In genomic region chr5:77486344-77486962, GRCh38 we compare ENCODE assay signal across 21 cellular contexts. TPM values are rescaled to one million over a fixed set of nuclear protein-coding genes. Genes with fewer than 3 reads are reported as not detected.
DNase-seq lines count a peak whose midpoint lies in the region; ATAC-seq and TF ChIP-seq lines count a peak whose summit lies in the region.
"Had no signal": no experiment of that assay in that cellular context is flagged by ENCODE, and none has a peak within 500 bp of the region (broad histone marks: within the 10 kb centered on the region; RNA-seq: fewer than 3 reads in every experiment).

No MANE protein-coding gene starts in this region.

- H3K4me2 ChIP-seq in mammary epithelial cell (ENCODE audit: insufficient read depth, low read depth, low read length) = peak overlapping the region; percentile 66
- H3K4me2 ChIP-seq: KMS-11 had no signal

- no peak for TF ChIP-seq CTCF in mammary epithelial cell (conservative IDR thresholded peaks at IDR 0.05 in 1 of 2, IDR thresholded peaks at IDR 0.05 in 1 of 2; ENCODE audit: extremely low read depth in 1 of 2, insufficient read depth in 1 of 2, low read depth in 1 of 2, low read length in 2 of 2)
- no peak for TF ChIP-seq CTCF in prostate gland (IDR thresholded peaks at IDR 0.05)

- BruUV-seq in mammary epithelial cell (replicated peaks; lab: Mats Ljungman, UMichigan) = TSS peak; percentile 70

- peak; percentile 29 for DNase-seq in HPDE6-E6E7 (ENCODE audit: extremely low spot score)
- DNase-seq in NCI-H2171 (lab: John Stamatoyannopoulos, UW) = peak; percentile 11
- DNase-seq in mammary epithelial cell = peak; percentile 82
- DNase-seq in prostate gland (ENCODE audit: low spot score) = peak; percentile 21
- no peak for DNase-seq in activated naive CD4-positive, alpha-beta T cell treated with anti-CD3 and anti-CD28 coated beads, Interleukin-2, amount 50 U/mL, for 72 hours (ENCODE audit: low spot score in 2 of 2)
- DNase-seq: activated naive CD4-positive, alpha-beta T cell treated with anti-CD3 and anti-CD28 coated beads for 36 hours; activated T-cell treated with anti-CD3 and anti-CD28 coated beads, Interleukin-2, amount 50 U/mL, for 4 hours; CD8-positive, alpha-beta T cell; DND-41; dorsolateral prefrontal cortex; left ventricle myocardium superior; NCI-H774; posterior cingulate gyrus; SIG-M5; substantia nigra had no signal

- ATAC-seq in activated naive CD4-positive, alpha-beta T cell treated with anti-CD3 and anti-CD28 coated beads, Interleukin-2, amount 50 U/mL, for 72 hours = no peak
- ATAC-seq in HG02973 (IDR thresholded peaks at IDR 0.05; ENCODE audit: unreplicated experiment) (no peak), HG03460 (IDR thresholded peaks at IDR 0.05; ENCODE audit: unreplicated experiment) (no peak)
- ATAC-seq: activated T-cell treated with anti-CD3 and anti-CD28 coated beads, Interleukin-2, amount 50 U/mL, for 4 hours; CD8-positive, alpha-beta T cell; left ventricle myocardium superior had no signal

- no peak for TF ChIP-seq POLR2A in prostate gland (IDR thresholded peaks at IDR 0.05)

- H3K4me1 ChIP-seq in mammary epithelial cell (ENCODE audit: insufficient read depth, low read length) (peaks cover 30% of the 10 kb centered on the region), prostate gland (replicated peaks) (peaks cover 5% of the 10 kb centered on the region)

- H3K36me3 ChIP-seq in mammary epithelial cell (ENCODE audit: insufficient read depth, low read length) = peaks cover 12% of the 10 kb centered on the region
- no peaks in the 10 kb centered on the region for H3K36me3 ChIP-seq in prostate gland

- H3K9me3 Mint-ChIP-seq in activated naive CD4-positive, alpha-beta T cell treated with anti-CD3 and anti-CD28 coated beads, Interleukin-2, amount 50 U/mL, for 72 hours = no peaks in the 10 kb centered on the region
- H3K9me3 Mint-ChIP-seq: activated naive CD4-positive, alpha-beta T cell treated with anti-CD3 and anti-CD28 coated beads for 36 hours; activated T-cell treated with anti-CD3 and anti-CD28 coated beads, Interleukin-2, amount 50 U/mL, for 4 hours; CD8-positive, alpha-beta T cell; central memory CD8-positive, alpha-beta T cell; neural crest cell had no signal

- H3K4me3 ChIP-seq in mammary epithelial cell (replicated peaks in 1 of 3; ENCODE audit: insufficient read depth in 1 of 3, low read depth in 2 of 3, low read length in 3 of 3) (no peak overlapping the region), prostate gland (no peak overlapping the region)
- H3K4me3 ChIP-seq: dorsolateral prefrontal cortex, vagina had no signal

- peaks cover 75% of the 10 kb centered on the region for H3K79me2 ChIP-seq in mammary epithelial cell (ENCODE audit: insufficient read depth, low read length)

- H3K27ac Mint-ChIP-seq in activated naive CD4-positive, alpha-beta T cell treated with anti-CD3 and anti-CD28 coated beads, Interleukin-2, amount 50 U/mL, for 72 hours = no peak overlapping the region
- H3K27ac Mint-ChIP-seq: activated naive CD4-positive, alpha-beta T cell treated with anti-CD3 and anti-CD28 coated beads for 36 hours; CD8-positive, alpha-beta T cell had no signal

- H3K27me3 ChIP-seq in mammary epithelial cell (ENCODE audit: insufficient read depth, low read length) (no peaks in the 10 kb centered on the region), prostate gland (replicated peaks; ENCODE audit: insufficient read depth) (no peaks in the 10 kb centered on the region)
- H3K27me3 ChIP-seq: dorsolateral prefrontal cortex, vagina had no signal

- H3K9ac ChIP-seq in mammary epithelial cell (ENCODE audit: insufficient read depth, low read length) = no peak overlapping the region
- H3K9ac ChIP-seq: KMS-11 had no signal

- intact Hi-C loops in mammary epithelial cell (cut with micrococcal nuclease) = no loop called here
- intact Hi-C loops in prostate gland (cut with DNase I) = no loop called here

- CTCF ChIA-PET in mammary epithelial cell (lab: Charles Lee; ENCODE audit: low non-redundant PET) = no interaction called here

- H3K9me3 ChIP-seq in mammary epithelial cell (replicated peaks; ENCODE audit: insufficient read depth, low read length) = no peaks in the 10 kb centered on the region
- H3K9me3 ChIP-seq in prostate gland = no peaks in the 10 kb centered on the region
- H3K9me3 ChIP-seq: vagina had no signal

- peak overlapping the region; percentile 22 for H2AFZ ChIP-seq in mammary epithelial cell (ENCODE audit: low read depth, low read length)

- in situ Hi-C loops in mammary epithelial cell (cut with MboI; ENCODE audit: low sequenced_read_pairs in 2 of 2) = no loop called here

- peaks cover 0 to 13% of the 10 kb centered on the region in 2 donors for H3K36me3 Mint-ChIP-seq in activated naive CD4-positive, alpha-beta T cell treated with anti-CD3 and anti-CD28 coated beads, Interleukin-2, amount 50 U/mL, for 72 hours

- 12% methylated on average over 4 of the region's 4 CpGs for WGBS in mammary epithelial cell (ENCODE audit: low coverage, missing lambda C conversion rate)
- WGBS in prostate gland = 61% methylated on average over 4 of the region's 4 CpGs

- H3K27ac ChIP-seq in mammary epithelial cell (ENCODE audit: insufficient read depth, low read depth, low read length) = no peak overlapping the region
- H3K27ac ChIP-seq in prostate gland = no peak overlapping the region
- H3K27ac ChIP-seq: dorsolateral prefrontal cortex, KMS-11, vagina had no signal

- no peaks in the 10 kb centered on the region for H4K20me1 ChIP-seq in mammary epithelial cell (ENCODE audit: insufficient read depth, low read length)

- dilution Hi-C loops in mammary epithelial cell (cut with HindIII; ENCODE audit: low sequenced_read_pairs) = no loop called here

RNA-seq across cellular contexts. Expression of gene WDR41, which starts 5.7 kb away (rescaled TPM):
- total RNA-seq in mammary epithelial cell = 100 to 1,000 TPM in 1 of 2 donors, 10 to 100 TPM in 1; 93.7 to 132 TPM
- polyA plus RNA-seq in mammary epithelial cell = 56.1 TPM
- 223 TPM for polyA minus RNA-seq in mammary epithelial cell
- total RNA-seq in prostate gland = 10 to 100 TPM; 28.8 to 76.1 TPM
- total RNA-seq in activated naive CD4-positive, alpha-beta T cell treated with anti-CD3 and anti-CD28 coated beads, Interleukin-2, amount 50 U/mL, for 72 hours = 10 to 100 TPM; 10.2 to 28.9 TPM

Comparison
In these comparisons a context has a peak if more than half of its experiments do, and no peak if none do; other contexts are left out.
1. DNase-seq: peak in HPDE6-E6E7 (single experiment), NCI-H2171 (single experiment), mammary epithelial cell (single experiment) and prostate gland (single experiment); none in activated naive CD4-positive, alpha-beta T cell treated with anti-CD3 and anti-CD28 coated beads, Interleukin-2, amount 50 U/mL, for 72 hours (0 of 2).